ENCODE assay signal across 2 cellular contexts in the genomic region with DNA sequence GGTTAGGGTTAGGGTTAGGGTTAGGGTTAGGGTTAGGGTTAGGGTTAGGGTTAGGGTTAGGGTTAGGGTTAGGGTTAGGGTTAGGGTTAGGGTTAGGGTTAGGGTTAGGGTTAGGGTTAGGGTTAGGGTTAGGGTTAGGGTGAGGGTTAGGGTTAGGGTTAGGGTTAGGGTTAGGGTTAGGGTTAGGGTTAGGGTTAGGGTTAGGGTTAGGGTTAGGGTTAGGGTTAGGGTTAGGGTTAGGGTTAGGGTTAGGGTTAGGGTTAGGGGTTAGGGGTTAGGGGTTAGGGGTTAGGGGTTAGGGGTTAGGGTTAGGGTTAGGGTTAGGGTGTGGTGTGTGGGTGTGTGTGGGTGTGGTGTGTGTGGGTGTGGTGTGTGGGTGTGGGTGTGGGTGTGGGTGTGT.
TF ChIP-seq lines count a peak whose summit lies in the region.

No MANE protein-coding gene starts in this region.

TF ChIP-seq in SK-N-SH, 30 proteins besides CTCF, POLR2A, EP300 and RAD21:
- TF ChIP-seq, protein P1, sequence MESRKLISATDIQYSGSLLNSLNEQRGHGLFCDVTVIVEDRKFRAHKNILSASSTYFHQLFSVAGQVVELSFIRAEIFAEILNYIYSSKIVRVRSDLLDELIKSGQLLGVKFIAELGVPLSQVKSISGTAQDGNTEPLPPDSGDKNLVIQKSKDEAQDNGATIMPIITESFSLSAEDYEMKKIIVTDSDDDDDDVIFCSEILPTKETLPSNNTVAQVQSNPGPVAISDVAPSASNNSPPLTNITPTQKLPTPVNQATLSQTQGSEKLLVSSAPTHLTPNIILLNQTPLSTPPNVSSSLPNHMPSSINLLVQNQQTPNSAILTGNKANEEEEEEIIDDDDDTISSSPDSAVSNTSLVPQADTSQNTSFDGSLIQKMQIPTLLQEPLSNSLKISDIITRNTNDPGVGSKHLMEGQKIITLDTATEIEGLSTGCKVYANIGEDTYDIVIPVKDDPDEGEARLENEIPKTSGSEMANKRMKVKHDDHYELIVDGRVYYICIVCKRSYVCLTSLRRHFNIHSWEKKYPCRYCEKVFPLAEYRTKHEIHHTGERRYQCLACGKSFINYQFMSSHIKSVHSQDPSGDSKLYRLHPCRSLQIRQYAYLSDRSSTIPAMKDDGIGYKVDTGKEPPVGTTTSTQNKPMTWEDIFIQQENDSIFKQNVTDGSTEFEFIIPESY (IDR thresholded peaks at IDR 0.05; ENCODE audit: borderline replicate concordance, low read depth) = peak; percentile 86
- 0 out of 2 replicates have a peak, but pooled peaks have one; percentile 36 for TF ChIP-seq POLR2AphosphoS5 (IDR thresholded peaks at IDR 0.05; ENCODE audit: low read depth, low read length)
TF ChIP-seq in SK-N-SH: peak in this region for 2; not testable (repeated sequence) for 28.

TF ChIP-seq in HepG2, 621 proteins besides CTCF, POLR2A, EP300 and RAD21:
- TF ChIP-seq, protein P2, sequence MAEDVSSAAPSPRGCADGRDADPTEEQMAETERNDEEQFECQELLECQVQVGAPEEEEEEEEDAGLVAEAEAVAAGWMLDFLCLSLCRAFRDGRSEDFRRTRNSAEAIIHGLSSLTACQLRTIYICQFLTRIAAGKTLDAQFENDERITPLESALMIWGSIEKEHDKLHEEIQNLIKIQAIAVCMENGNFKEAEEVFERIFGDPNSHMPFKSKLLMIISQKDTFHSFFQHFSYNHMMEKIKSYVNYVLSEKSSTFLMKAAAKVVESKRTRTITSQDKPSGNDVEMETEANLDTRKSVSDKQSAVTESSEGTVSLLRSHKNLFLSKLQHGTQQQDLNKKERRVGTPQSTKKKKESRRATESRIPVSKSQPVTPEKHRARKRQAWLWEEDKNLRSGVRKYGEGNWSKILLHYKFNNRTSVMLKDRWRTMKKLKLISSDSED (CRISPR knock-in tag; IDR thresholded peaks at IDR 0.05) = peak; percentile 97
